ENCODE assay signal across 1 cellular context in the genomic region with DNA sequence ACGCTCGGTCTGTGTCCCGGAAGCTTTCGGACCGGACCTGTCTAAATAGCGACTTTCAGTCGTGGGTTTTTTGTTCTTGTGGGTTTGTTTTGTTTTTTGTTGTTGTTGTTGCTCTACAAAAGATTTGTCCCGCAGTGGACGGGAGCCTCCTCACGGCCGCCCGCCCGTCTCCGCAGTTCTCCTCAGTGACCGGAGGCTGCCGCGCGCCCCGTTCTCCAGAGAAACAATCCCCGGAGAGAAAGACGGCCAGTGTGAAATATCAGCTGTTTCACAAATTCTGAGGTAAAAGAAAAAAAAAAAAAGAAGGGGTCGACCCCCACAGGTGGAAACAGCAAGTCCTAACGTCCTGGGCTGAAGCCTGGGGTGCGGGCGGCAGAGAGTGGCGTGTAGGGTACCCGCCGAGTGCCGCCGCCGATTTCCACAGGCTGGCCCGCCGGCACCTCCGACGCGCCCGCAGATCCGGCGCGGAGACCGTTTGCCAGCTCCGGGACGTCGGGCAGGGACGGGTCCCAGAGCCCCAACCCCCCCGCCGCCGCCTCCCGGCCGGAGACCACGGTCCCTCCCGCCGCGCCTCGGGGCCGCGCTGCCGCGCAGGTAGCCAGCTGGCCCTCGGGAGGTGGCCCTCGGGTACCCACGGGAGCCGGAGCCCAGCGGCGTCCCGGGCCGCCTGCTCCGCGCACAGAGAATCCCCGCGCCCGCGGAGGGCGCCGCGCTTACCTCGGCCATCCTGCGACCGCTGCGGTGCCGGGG.
TF ChIP-seq lines count a peak whose summit lies in the region.

No MANE protein-coding gene starts in this region.

TF ChIP-seq in HEK293, 187 proteins besides CTCF, POLR2A, EP300 and RAD21 (continued from another document):
- TF ChIP-seq ZBTB11 (tag by site-specific recombination; conservative IDR thresholded peaks at IDR 0.05; ENCODE audit: low read depth) (0 out of 2 replicates have a peak, but pooled peaks have one; percentile 20), ZNF544 (tag by site-specific recombination; IDR thresholded peaks at IDR 0.05) (no peak)
- TF ChIP-seq, protein P1, sequence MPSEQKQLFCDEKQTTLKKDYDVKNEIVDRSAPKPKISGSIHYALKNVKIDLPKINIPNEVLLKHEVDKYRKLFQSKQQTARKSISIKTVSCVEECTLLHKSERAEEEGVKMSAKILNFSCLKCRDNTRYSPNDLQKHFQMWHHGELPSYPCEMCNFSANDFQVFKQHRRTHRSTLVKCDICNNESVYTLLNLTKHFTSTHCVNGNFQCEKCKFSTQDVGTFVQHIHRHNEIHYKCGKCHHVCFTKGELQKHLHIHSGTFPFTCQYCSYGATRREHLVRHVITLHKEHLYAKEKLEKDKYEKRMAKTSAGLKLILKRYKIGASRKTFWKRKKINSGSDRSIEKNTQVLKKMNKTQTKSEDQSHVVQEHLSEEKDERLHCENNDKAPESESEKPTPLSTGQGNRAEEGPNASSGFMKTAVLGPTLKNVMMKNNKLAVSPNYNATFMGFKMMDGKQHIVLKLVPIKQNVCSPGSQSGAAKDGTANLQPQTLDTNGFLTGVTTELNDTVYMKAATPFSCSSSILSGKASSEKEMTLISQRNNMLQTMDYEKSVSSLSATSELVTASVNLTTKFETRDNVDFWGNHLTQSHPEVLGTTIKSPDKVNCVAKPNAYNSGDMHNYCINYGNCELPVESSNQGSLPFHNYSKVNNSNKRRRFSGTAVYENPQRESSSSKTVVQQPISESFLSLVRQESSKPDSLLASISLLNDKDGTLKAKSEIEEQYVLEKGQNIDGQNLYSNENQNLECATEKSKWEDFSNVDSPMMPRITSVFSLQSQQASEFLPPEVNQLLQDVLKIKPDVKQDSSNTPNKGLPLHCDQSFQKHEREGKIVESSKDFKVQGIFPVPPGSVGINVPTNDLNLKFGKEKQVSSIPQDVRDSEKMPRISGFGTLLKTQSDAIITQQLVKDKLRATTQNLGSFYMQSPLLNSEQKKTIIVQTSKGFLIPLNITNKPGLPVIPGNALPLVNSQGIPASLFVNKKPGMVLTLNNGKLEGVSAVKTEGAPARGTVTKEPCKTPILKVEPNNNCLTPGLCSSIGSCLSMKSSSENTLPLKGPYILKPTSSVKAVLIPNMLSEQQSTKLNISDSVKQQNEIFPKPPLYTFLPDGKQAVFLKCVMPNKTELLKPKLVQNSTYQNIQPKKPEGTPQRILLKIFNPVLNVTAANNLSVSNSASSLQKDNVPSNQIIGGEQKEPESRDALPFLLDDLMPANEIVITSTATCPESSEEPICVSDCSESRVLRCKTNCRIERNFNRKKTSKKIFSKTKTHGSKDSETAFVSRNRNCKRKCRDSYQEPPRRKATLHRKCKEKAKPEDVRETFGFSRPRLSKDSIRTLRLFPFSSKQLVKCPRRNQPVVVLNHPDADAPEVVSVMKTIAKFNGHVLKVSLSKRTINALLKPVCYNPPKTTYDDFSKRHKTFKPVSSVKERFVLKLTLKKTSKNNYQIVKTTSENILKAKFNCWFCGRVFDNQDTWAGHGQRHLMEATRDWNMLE (tag by site-specific recombination; conservative IDR thresholded peaks at IDR 0.05; ENCODE audit: low read depth) = no peak
